17 cellular contexts compared by ENCODE assay signal in genomic region chr2:4653989-4654388, GRCh38.
A peak's percentile ranks its signal among the peaks of the same experiment; 100 is the strongest.
DNase-seq lines count a peak whose midpoint lies in the region; ATAC-seq, FAIRE-seq and TF ChIP-seq lines count a peak whose summit lies in the region.
"Had no signal": no experiment of that assay in that cellular context is flagged by ENCODE, and none has a peak within 500 bp of the region (broad histone marks: within the 10 kb centered on the region; RNA-seq: fewer than 3 reads in every experiment).

No MANE protein-coding gene starts in this region.

- H2BK12ac ChIP-seq in H1 (ENCODE audit: low read depth, low read length): no peak overlapping the region

- no peak overlapping the region for H2BK120ac ChIP-seq in H1 (replicated peaks; ENCODE audit: low read depth, low read length)

- H3K23ac ChIP-seq in H1 (ENCODE audit: insufficient read length): no peak overlapping the region

- TF ChIP-seq CTCF in H1 (IDR thresholded peaks at IDR 0.05; ENCODE audit: control extremely low read depth in 1 of 3, insufficient read depth in 1 of 3, low read depth in 1 of 3, low read length in 3 of 3) (no peak), type B pancreatic cell (conservative IDR thresholded peaks at IDR 0.05) (no peak), left lung (IDR thresholded peaks at IDR 0.05) (no peak)

- H3K9me3 ChIP-seq in H1 (ENCODE audit: insufficient read depth in 2 of 2, low read depth in 1 of 2, low read length in 1 of 2) (no peaks in the 10 kb centered on the region), Karpas-422 (ENCODE audit: low read length) (no peaks in the 10 kb centered on the region), left lung (no peaks in the 10 kb centered on the region)

- peaks cover 18% of the 10 kb centered on the region for H3K4me1 Mint-ChIP-seq in type B pancreatic cell (ENCODE audit: unreplicated experiment)
- no peaks in the 10 kb centered on the region for H3K4me1 Mint-ChIP-seq in activated T-helper 2 cell treated with anti-CD3 and anti-CD28 coated beads, Interferon-gamma antibody, Interleukin-2, Interleukin-4, amounts not matched to agents 10 μg/mL and 5 μg/mL and 100 μg/mL, durations not matched to agents 14 hours and 24 hours and 36 hours (ENCODE audit: low read depth)

- H3K36me3 ChIP-seq in H1 (ENCODE audit: control insufficient read depth in 2 of 4, insufficient read depth in 4 of 4, low read length in 3 of 4) (no peaks in the 10 kb centered on the region), Karpas-422 (ENCODE audit: insufficient read depth, low read length) (no peaks in the 10 kb centered on the region), left lung (no peaks in the 10 kb centered on the region)

- no peak overlapping the region for H2BK5ac ChIP-seq in H1 (ENCODE audit: low read depth, low read length)

- no peak overlapping the region for H3K27ac ChIP-seq in H1 (ENCODE audit: low read depth, low read length)
- no peak overlapping the region for H3K27ac ChIP-seq in Karpas-422 (ENCODE audit: low read length)
- H3K27ac ChIP-seq in left lung: no peak overlapping the region
- H3K27ac ChIP-seq: A549, KMS-11 had no signal

- CTCF ChIA-PET in H1 (lab: Charles Lee; ENCODE audit: partially characterized antibody): interaction anchor here (1.1 kb wide), 1 partner anchor 694 kb away, joined by 4 read pairs; no protein-coding TSS in a partner anchor

- H3K27me3 ChIP-seq in H1 (replicated peaks in 1 of 4; ENCODE audit: control insufficient read depth in 3 of 4, extremely low read depth in 1 of 4, insufficient read depth in 3 of 4, low read length in 3 of 4) (no peaks in the 10 kb centered on the region), Karpas-422 (ENCODE audit: low read length) (no peaks in the 10 kb centered on the region), left lung (no peaks in the 10 kb centered on the region)

- H3K79me1 ChIP-seq in H1 (ENCODE audit: low read depth, low read length): no peaks in the 10 kb centered on the region

- H3K4me1 ChIP-seq in H1 (replicated peaks in 1 of 4; ENCODE audit: control insufficient read depth in 3 of 4, insufficient read depth in 4 of 4, low read length in 3 of 4) (no peaks in the 10 kb centered on the region), Karpas-422 (ENCODE audit: low read length) (no peaks in the 10 kb centered on the region), left lung (no peaks in the 10 kb centered on the region)
- H3K4me1 ChIP-seq: A549 had no signal

- H3K4ac ChIP-seq in H1 (replicated peaks; ENCODE audit: insufficient read length, low read depth, low read length): no peak overlapping the region

- H3K9ac ChIP-seq in H1 (replicated peaks in 1 of 4; ENCODE audit: extremely low read depth in 1 of 4, low read depth in 3 of 4, low read length in 3 of 4) (no peak overlapping the region), Karpas-422 (ENCODE audit: low read length) (no peak overlapping the region)
- H3K9ac ChIP-seq: KMS-11 had no signal

- H2AFZ ChIP-seq in H1 (ENCODE audit: low read length) (0 out of 2 replicates have a peak overlapping the region, but pooled peaks have one; percentile 59), Karpas-422 (ENCODE audit: low read length) (no peak overlapping the region)

- ATAC-seq in left lung: no peak
- ATAC-seq: A549 had no signal

- no peak for TF ChIP-seq POLR2A in H1 (IDR thresholded peaks at IDR 0.05; ENCODE audit: control extremely low read depth in 1 of 2, low read depth in 2 of 2, low read length in 2 of 2)

- no peak overlapping the region for H3K14ac ChIP-seq in H1 (ENCODE audit: insufficient read length)

- WGBS in H1 (ENCODE audit: extremely low coverage in 1 of 2, insufficient coverage in 1 of 2, insufficient read length in 1 of 2, insufficient replicate concordance in 2 of 2, low coverage in 1 of 2, low lambda C conversion rate in 2 of 2, missing lambda C conversion rate in 1 of 2), 2 experiments: 63% methylated on average over 2 of the region's 2 CpGs; no CpG with 5 or more reads in 1 of the 2 experiments

- H3K9me3 Mint-ChIP-seq in type B pancreatic cell: no peaks in the 10 kb centered on the region
- H3K9me3 Mint-ChIP-seq in activated T-helper 2 cell treated with anti-CD3 and anti-CD28 coated beads, Interferon-gamma antibody, Interleukin-2, Interleukin-4, amounts not matched to agents 10 μg/mL and 5 μg/mL and 100 μg/mL, durations not matched to agents 14 hours and 24 hours and 36 hours: peaks cover 41% of the 10 kb centered on the region

- H3K36me3 Mint-ChIP-seq in type B pancreatic cell: no peaks in the 10 kb centered on the region
- H3K36me3 Mint-ChIP-seq in activated T-helper 2 cell treated with anti-CD3 and anti-CD28 coated beads, Interferon-gamma antibody, Interleukin-2, Interleukin-4, amounts not matched to agents 10 μg/mL and 5 μg/mL and 100 μg/mL, durations not matched to agents 14 hours and 24 hours and 36 hours (ENCODE audit: low read depth): no peaks in the 10 kb centered on the region

- no peak overlapping the region for H3K4me2 ChIP-seq in H1 (ENCODE audit: insufficient read depth in 1 of 2, low read depth in 2 of 2, low read length in 2 of 2)
- no peak overlapping the region for H3K4me2 ChIP-seq in Karpas-422 (ENCODE audit: low read depth, low read length, poor library complexity, severe bottlenecking)
- H3K4me2 ChIP-seq: A549, KMS-11 had no signal

- H2BK15ac ChIP-seq in H1 (ENCODE audit: low read length): no peak overlapping the region

- FAIRE-seq in H1 (lab: Jason Lieb, UNC): no peak
- FAIRE-seq: A549, H54 had no signal

- H3K4me3 ChIP-seq in H1 (ENCODE audit: extremely low read depth in 1 of 4, insufficient read depth in 2 of 4, low read depth in 3 of 4, low read length in 4 of 4): no peak overlapping the region
- H3K4me3 ChIP-seq in Karpas-422 (ENCODE audit: low read length): no peak overlapping the region
- H3K4me3 ChIP-seq in left lung: no peak overlapping the region
- H3K4me3 ChIP-seq: A549 had no signal

- no peak overlapping the region for H4K5ac ChIP-seq in H1 (ENCODE audit: insufficient read length, low read depth, low read length)

- no peak for TF ChIP-seq EP300 in H1 (IDR thresholded peaks at IDR 0.05; ENCODE audit: borderline replicate concordance in 1 of 2, low read depth in 2 of 2, low read length in 2 of 2)

- TF ChIP-seq RAD21 in H1 (IDR thresholded peaks at IDR 0.05 in 1 of 2, conservative IDR thresholded peaks at IDR 0.05 in 1 of 2; ENCODE audit: low read depth in 2 of 2, low read length in 2 of 2): no peak

- no peak overlapping the region for H2AK5ac ChIP-seq in H1 (ENCODE audit: low read depth, low read length)

- intact Hi-C loops in activated T-helper 2 cell treated with anti-CD3 and anti-CD28 coated beads, Interferon-gamma antibody, Interleukin-2, Interleukin-4, amounts not matched to agents 10 μg/mL and 5 μg/mL and 100 μg/mL, durations not matched to agents 14 hours and 24 hours and 36 hours (cut with micrococcal nuclease): no loop called here
- intact Hi-C loops in left lung (cut with DNase I): no loop called here

- H3K79me2 ChIP-seq in H1 (ENCODE audit: control insufficient read depth in 1 of 2, insufficient read depth in 2 of 2, low read length in 2 of 2) (no peaks in the 10 kb centered on the region), Karpas-422 (ENCODE audit: low read length) (no peaks in the 10 kb centered on the region)

- DNase-seq in NOMO-1 treated with DMSO at 0.1 percent for 48 hours (lab: John Stamatoyannopoulos, UW; ENCODE audit: unreplicated experiment) (peak; percentile 8), NOMO-1 (lab: John Stamatoyannopoulos, UW; ENCODE audit: unreplicated experiment in 2 of 2) (no peak), NCI-H69 (lab: John Stamatoyannopoulos, UW) (peak; percentile 1), H1 (ENCODE audit: low read depth in 1 of 2, low spot score in 2 of 2) (no peak), type B pancreatic cell (ENCODE audit: extremely low spot score, unreplicated experiment) (no peak), Karpas-422 (no peak), left lung (no peak)
- no peak for DNase-seq in activated T-helper 2 cell treated with anti-CD3 and anti-CD28 coated beads, Interferon-gamma antibody, Interleukin-2, Interleukin-4, amounts not matched to agents 10 μg/mL and 5 μg/mL and 100 μg/mL, durations not matched to agents 14 hours and 24 hours and 36 hours (ENCODE audit: low spot score)
- DNase-seq: Calu3; CD4-positive, alpha-beta T cell; MM.1S; NCI-H2029; NCI-H526; SIG-M5 had no signal

- H3K56ac ChIP-seq in H1 (replicated peaks; ENCODE audit: insufficient read length, low read depth, low read length): no peak overlapping the region

- no peak overlapping the region for H2BK20ac ChIP-seq in H1 (ENCODE audit: low read length)

- no peaks in the 10 kb centered on the region for H4K20me1 ChIP-seq in H1 (replicated peaks in 1 of 2; ENCODE audit: control insufficient read depth in 1 of 2, insufficient read depth in 2 of 2, low read length in 2 of 2)
- H4K20me1 ChIP-seq in Karpas-422 (ENCODE audit: insufficient read depth, low read depth, low read length): no peaks in the 10 kb centered on the region

- no peak overlapping the region for H4K91ac ChIP-seq in H1 (replicated peaks; ENCODE audit: insufficient read length, low read length)

- POLR2A ChIA-PET in H1 (lab: Charles Lee; ENCODE audit: partially characterized antibody): no interaction called here

- no peak overlapping the region for H4K8ac ChIP-seq in H1 (ENCODE audit: extremely low read depth, insufficient read depth, low read length)

- peak overlapping the region; percentile 28 for H3K27ac Mint-ChIP-seq in type B pancreatic cell
- H3K27ac Mint-ChIP-seq in activated T-helper 2 cell treated with anti-CD3 and anti-CD28 coated beads, Interferon-gamma antibody, Interleukin-2, Interleukin-4, amounts not matched to agents 10 μg/mL and 5 μg/mL and 100 μg/mL, durations not matched to agents 14 hours and 24 hours and 36 hours: no peak overlapping the region
- H3K27ac Mint-ChIP-seq: CD4-positive, alpha-beta T cell had no signal

- H3K18ac ChIP-seq in H1 (ENCODE audit: extremely low read depth, low read length): no peak overlapping the region

- H3K23me2 ChIP-seq in H1 (ENCODE audit: low read depth, low read length): no peaks in the 10 kb centered on the region

- no peak overlapping the region for H3K4me3 Mint-ChIP-seq in type B pancreatic cell
- no peak overlapping the region for H3K4me3 Mint-ChIP-seq in activated T-helper 2 cell treated with anti-CD3 and anti-CD28 coated beads, Interferon-gamma antibody, Interleukin-2, Interleukin-4, amounts not matched to agents 10 μg/mL and 5 μg/mL and 100 μg/mL, durations not matched to agents 14 hours and 24 hours and 36 hours (ENCODE audit: low read depth)
- H3K4me3 Mint-ChIP-seq: CD4-positive, alpha-beta T cell had no signal

- H3K27me3 Mint-ChIP-seq in type B pancreatic cell: no peaks in the 10 kb centered on the region
- H3K27me3 Mint-ChIP-seq in activated T-helper 2 cell treated with anti-CD3 and anti-CD28 coated beads, Interferon-gamma antibody, Interleukin-2, Interleukin-4, amounts not matched to agents 10 μg/mL and 5 μg/mL and 100 μg/mL, durations not matched to agents 14 hours and 24 hours and 36 hours (ENCODE audit: low read depth): no peaks in the 10 kb centered on the region
- H3K27me3 Mint-ChIP-seq: CD4-positive, alpha-beta T cell had no signal

- H3K9me2 ChIP-seq in Karpas-422 (replicated peaks; ENCODE audit: insufficient read depth, low read length): no peaks in the 10 kb centered on the region

TF ChIP-seq in H1, 55 proteins besides CTCF, POLR2A, EP300 and RAD21:
- no peak for TF ChIP-seq CBX5 (IDR thresholded peaks at IDR 0.05; ENCODE audit: low read depth, low read length)

Comparison
In these comparisons a context has a peak if more than half of its experiments do, and no peak if none do; other contexts are left out.
1. DNase-seq: peak in NOMO-1 treated with DMSO at 0.1 percent for 48 hours (single experiment) and NCI-H69 (single experiment); none in NOMO-1 (0 of 2), H1 (0 of 2), type B pancreatic cell (single experiment), activated T-helper 2 cell treated with anti-CD3 and anti-CD28 coated beads, Interferon-gamma antibody, Interleukin-2, Interleukin-4, amounts not matched to agents 10 μg/mL and 5 μg/mL and 100 μg/mL, durations not matched to agents 14 hours and 24 hours and 36 hours (single experiment), Karpas-422 (single experiment) and left lung (0 of 2).